Comparison of ENCODE assay signal across 1 cellular context in the genomic region with DNA sequence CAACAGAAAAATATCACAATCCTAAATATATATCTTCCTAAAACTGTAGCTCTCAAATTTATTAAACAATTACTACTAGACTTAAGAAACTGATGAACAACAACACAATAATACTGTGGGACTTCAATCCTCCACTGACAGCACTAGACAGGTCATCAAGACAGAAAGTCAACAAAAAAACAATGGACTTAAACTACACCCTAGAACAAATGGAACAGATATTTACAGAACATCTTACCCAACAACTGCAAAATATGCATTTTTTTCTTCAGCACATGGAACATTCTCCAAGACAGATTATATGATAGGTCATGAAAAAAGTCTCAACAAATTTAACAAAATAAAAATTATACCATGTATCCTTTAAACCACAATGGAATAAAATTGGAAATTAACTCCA.
TF ChIP-seq lines count a peak whose summit lies in the region.

No MANE protein-coding gene starts in this region.

TF ChIP-seq in HepG2, 621 proteins besides CTCF, POLR2A, EP300 and RAD21 (continued from another document):
- TF ChIP-seq, protein P1, sequence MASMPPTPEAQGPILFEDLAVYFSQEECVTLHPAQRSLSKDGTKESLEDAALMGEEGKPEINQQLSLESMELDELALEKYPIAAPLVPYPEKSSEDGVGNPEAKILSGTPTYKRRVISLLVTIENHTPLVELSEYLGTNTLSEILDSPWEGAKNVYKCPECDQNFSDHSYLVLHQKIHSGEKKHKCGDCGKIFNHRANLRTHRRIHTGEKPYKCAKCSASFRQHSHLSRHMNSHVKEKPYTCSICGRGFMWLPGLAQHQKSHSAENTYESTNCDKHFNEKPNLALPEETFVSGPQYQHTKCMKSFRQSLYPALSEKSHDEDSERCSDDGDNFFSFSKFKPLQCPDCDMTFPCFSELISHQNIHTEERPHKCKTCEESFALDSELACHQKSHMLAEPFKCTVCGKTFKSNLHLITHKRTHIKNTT (CRISPR knock-in tag; IDR thresholded peaks at IDR 0.05): no peak
- TF ChIP-seq ZNF619 (CRISPR knock-in tag; IDR thresholded peaks at IDR 0.05): no peak
- TF ChIP-seq, protein P2, sequence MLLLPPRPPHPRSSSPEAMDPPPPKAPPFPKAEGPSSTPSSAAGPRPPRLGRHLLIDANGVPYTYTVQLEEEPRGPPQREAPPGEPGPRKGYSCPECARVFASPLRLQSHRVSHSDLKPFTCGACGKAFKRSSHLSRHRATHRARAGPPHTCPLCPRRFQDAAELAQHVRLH (CRISPR knock-in tag; IDR thresholded peaks at IDR 0.05; ENCODE audit: borderline replicate concordance, low read depth): no peak
- no peak for TF ChIP-seq ZMYM4 (CRISPR knock-in tag; IDR thresholded peaks at IDR 0.05)
- TF ChIP-seq, protein P3, sequence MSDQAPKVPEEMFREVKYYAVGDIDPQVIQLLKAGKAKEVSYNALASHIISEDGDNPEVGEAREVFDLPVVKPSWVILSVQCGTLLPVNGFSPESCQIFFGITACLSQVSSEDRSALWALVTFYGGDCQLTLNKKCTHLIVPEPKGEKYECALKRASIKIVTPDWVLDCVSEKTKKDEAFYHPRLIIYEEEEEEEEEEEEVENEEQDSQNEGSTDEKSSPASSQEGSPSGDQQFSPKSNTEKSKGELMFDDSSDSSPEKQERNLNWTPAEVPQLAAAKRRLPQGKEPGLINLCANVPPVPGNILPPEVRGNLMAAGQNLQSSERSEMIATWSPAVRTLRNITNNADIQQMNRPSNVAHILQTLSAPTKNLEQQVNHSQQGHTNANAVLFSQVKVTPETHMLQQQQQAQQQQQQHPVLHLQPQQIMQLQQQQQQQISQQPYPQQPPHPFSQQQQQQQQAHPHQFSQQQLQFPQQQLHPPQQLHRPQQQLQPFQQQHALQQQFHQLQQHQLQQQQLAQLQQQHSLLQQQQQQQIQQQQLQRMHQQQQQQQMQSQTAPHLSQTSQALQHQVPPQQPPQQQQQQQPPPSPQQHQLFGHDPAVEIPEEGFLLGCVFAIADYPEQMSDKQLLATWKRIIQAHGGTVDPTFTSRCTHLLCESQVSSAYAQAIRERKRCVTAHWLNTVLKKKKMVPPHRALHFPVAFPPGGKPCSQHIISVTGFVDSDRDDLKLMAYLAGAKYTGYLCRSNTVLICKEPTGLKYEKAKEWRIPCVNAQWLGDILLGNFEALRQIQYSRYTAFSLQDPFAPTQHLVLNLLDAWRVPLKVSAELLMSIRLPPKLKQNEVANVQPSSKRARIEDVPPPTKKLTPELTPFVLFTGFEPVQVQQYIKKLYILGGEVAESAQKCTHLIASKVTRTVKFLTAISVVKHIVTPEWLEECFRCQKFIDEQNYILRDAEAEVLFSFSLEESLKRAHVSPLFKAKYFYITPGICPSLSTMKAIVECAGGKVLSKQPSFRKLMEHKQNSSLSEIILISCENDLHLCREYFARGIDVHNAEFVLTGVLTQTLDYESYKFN (CRISPR knock-in tag; conservative IDR thresholded peaks at IDR 0.05): no peak
- TF ChIP-seq WIZ (CRISPR knock-in tag; IDR thresholded peaks at IDR 0.05): no peak
- no peak for TF ChIP-seq PHF20 (CRISPR knock-in tag; IDR thresholded peaks at IDR 0.05)
- TF ChIP-seq, protein P4, sequence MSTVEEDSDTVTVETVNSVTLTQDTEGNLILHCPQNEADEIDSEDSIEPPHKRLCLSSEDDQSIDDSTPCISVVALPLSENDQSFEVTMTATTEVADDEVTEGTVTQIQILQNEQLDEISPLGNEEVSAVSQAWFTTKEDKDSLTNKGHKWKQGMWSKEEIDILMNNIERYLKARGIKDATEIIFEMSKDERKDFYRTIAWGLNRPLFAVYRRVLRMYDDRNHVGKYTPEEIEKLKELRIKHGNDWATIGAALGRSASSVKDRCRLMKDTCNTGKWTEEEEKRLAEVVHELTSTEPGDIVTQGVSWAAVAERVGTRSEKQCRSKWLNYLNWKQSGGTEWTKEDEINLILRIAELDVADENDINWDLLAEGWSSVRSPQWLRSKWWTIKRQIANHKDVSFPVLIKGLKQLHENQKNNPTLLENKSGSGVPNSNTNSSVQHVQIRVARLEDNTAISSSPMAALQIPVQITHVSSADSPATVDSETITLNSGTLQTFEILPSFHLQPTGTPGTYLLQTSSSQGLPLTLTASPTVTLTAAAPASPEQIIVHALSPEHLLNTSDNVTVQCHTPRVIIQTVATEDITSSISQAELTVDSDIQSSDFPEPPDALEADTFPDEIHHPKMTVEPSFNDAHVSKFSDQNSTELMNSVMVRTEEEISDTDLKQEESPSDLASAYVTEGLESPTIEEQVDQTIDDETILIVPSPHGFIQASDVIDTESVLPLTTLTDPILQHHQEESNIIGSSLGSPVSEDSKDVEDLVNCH (CRISPR knock-in tag; IDR thresholded peaks at IDR 0.05): no peak
- no peak for TF ChIP-seq ZNF777 (CRISPR knock-in tag; IDR thresholded peaks at IDR 0.05)
- TF ChIP-seq SOX5 (CRISPR knock-in tag; IDR thresholded peaks at IDR 0.05; ENCODE audit: borderline replicate concordance): peak; percentile 92
- no peak for TF ChIP-seq SIN3A (IDR thresholded peaks at IDR 0.05; ENCODE audit: borderline replicate concordance, low read depth, low read length)
- no peak for TF ChIP-seq RARG (CRISPR knock-in tag; IDR thresholded peaks at IDR 0.05; ENCODE audit: low read depth)
- TF ChIP-seq SOX13 (IDR thresholded peaks at IDR 0.05): peak; percentile 22; the same call in 1 of the 2 replicates
- peak in 1 of 2 experiments; percentile 89; a peak in 2 of 4 replicates for TF ChIP-seq SOX13 (CRISPR knock-in tag; conservative IDR thresholded peaks at IDR 0.05 in 1 of 2, IDR thresholded peaks at IDR 0.05 in 1 of 2)
- no peak for TF ChIP-seq SALL2 (CRISPR knock-in tag; IDR thresholded peaks at IDR 0.05)
- no peak for TF ChIP-seq ZNF674 (CRISPR knock-in tag; IDR thresholded peaks at IDR 0.05; ENCODE audit: low read depth)
- no peak for TF ChIP-seq ARNT (IDR thresholded peaks at IDR 0.05)
- no peak for TF ChIP-seq ZNF550 (CRISPR knock-in tag; IDR thresholded peaks at IDR 0.05; ENCODE audit: borderline replicate concordance)
- no peak for TF ChIP-seq MBD4 (IDR thresholded peaks at IDR 0.05; ENCODE audit: borderline replicate concordance, low read length)
- TF ChIP-seq, protein P5, sequence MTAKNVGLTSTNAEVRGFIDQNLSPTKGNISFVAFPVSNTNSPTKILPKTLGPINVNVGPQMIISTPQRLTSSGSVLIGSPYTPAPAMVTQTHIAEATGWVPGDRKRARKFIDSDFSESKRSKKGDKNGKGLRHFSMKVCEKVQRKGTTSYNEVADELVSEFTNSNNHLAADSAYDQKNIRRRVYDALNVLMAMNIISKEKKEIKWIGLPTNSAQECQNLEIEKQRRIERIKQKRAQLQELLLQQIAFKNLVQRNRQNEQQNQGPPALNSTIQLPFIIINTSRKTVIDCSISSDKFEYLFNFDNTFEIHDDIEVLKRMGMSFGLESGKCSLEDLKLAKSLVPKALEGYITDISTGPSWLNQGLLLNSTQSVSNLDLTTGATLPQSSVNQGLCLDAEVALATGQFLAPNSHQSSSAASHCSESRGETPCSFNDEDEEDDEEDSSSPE (CRISPR knock-in tag; IDR thresholded peaks at IDR 0.05): no peak
- TF ChIP-seq, protein P6, sequence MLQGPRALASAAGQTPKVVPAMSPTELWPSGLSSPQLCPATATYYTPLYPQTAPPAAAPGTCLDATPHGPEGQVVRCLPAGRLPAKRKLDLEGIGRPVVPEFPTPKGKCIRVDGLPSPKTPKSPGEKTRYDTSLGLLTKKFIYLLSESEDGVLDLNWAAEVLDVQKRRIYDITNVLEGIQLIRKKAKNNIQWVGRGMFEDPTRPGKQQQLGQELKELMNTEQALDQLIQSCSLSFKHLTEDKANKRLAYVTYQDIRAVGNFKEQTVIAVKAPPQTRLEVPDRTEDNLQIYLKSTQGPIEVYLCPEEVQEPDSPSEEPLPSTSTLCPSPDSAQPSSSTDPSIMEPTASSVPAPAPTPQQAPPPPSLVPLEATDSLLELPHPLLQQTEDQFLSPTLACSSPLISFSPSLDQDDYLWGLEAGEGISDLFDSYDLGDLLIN (CRISPR knock-in tag; IDR thresholded peaks at IDR 0.05; ENCODE audit: borderline replicate concordance): no peak
TF ChIP-seq in HepG2: peak in this region for 7.
